ENCODE assay signal across 20 cellular contexts in the genomic region with DNA sequence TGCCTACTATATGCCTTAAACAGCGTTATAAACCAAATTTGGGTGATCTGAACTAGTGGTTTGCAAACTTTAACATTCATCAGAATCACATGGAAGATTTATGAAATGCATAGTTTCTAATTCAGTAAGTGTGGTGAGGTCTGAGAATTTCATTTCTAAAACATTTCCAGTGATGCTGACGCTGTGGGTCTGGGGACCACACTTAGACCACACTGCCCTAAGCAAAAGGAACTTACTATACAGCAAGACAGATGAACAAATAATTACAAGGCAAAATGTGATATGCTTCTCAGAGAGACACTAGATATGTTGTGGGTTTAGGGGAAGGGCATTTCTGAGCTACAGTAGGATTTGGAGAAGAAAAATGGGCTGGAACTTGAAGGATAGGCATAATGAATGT.
DNase-seq lines count a peak whose midpoint lies in the region; ATAC-seq, FAIRE-seq and TF ChIP-seq lines count a peak whose summit lies in the region.
"Had no signal": no experiment of that assay in that cellular context is flagged by ENCODE, and none has a peak within 500 bp of the region (broad histone marks: within the 10 kb centered on the region; RNA-seq: fewer than 3 reads in every experiment).

No MANE protein-coding gene starts in this region.

- H3K27me3 Mint-ChIP-seq in activated CD8-positive, alpha-beta T cell treated with anti-CD3 and anti-CD28 coated beads for 36 hours = no peaks in the 10 kb centered on the region
- H3K27me3 Mint-ChIP-seq in activated CD8-positive, alpha-beta T cell treated with anti-CD3 and anti-CD28 coated beads, Interleukin-2, amount 10 ng/mL, durations not matched to agents 7 days and 5 days (ENCODE audit: low read depth) = no peaks in the 10 kb centered on the region
- no peaks in the 10 kb centered on the region for H3K27me3 Mint-ChIP-seq in activated CD4-positive, alpha-beta memory T cell treated with anti-CD3 and anti-CD28 coated beads, Interleukin-2, amount 10 ng/mL, durations not matched to agents 7 days and 5 days
- H3K27me3 Mint-ChIP-seq: CD4-positive, alpha-beta memory T cell had no signal

- POLR2A ChIA-PET in activated CD8-positive, alpha-beta T cell treated with anti-CD3 and anti-CD28 coated beads for 36 hours (lab: Charles Lee) = no interaction called here
- POLR2A ChIA-PET in activated CD8-positive, alpha-beta T cell treated with anti-CD3 and anti-CD28 coated beads, Interleukin-2, amount 10 ng/mL, durations not matched to agents 7 days and 5 days (lab: Charles Lee) = no interaction called here
- POLR2A ChIA-PET in activated CD4-positive, alpha-beta memory T cell treated with anti-CD3 and anti-CD28 coated beads, Interleukin-2, amount 10 ng/mL, durations not matched to agents 7 days and 5 days (lab: Charles Lee) = no interaction called here
- POLR2A ChIA-PET in GM10248 (lab: Yijun Ruan, JAX) = no interaction called here

- peaks cover 41% of the 10 kb centered on the region for H3K36me3 Mint-ChIP-seq in activated CD8-positive, alpha-beta T cell treated with anti-CD3 and anti-CD28 coated beads for 36 hours (ENCODE audit: low read depth)
- H3K36me3 Mint-ChIP-seq in activated CD8-positive, alpha-beta T cell treated with anti-CD3 and anti-CD28 coated beads, Interleukin-2, amount 10 ng/mL, durations not matched to agents 7 days and 5 days (ENCODE audit: low read depth) = peaks cover 37% of the 10 kb centered on the region
- H3K36me3 Mint-ChIP-seq in activated CD4-positive, alpha-beta memory T cell treated with anti-CD3 and anti-CD28 coated beads, Interleukin-2, amount 10 ng/mL, durations not matched to agents 7 days and 5 days (ENCODE audit: low read depth) = peaks cover 51% of the 10 kb centered on the region
- peaks cover 89% of the 10 kb centered on the region for H3K36me3 Mint-ChIP-seq in stimulated activated effector memory CD8-positive, alpha-beta T cell treated with anti-CD3 and anti-CD28 coated beads, Interleukin-12 subunit alpha, Interleukin-12 subunit beta, amount 100 ng/mL, for 72 hours

- peaks cover 6% of the 10 kb centered on the region for H3K4me1 Mint-ChIP-seq in activated CD8-positive, alpha-beta T cell treated with anti-CD3 and anti-CD28 coated beads for 36 hours (ENCODE audit: low read depth)
- peaks cover 2% of the 10 kb centered on the region for H3K4me1 Mint-ChIP-seq in activated CD8-positive, alpha-beta T cell treated with anti-CD3 and anti-CD28 coated beads, Interleukin-2, amount 10 ng/mL, durations not matched to agents 7 days and 5 days (ENCODE audit: low read depth)
- peaks cover 10% of the 10 kb centered on the region for H3K4me1 Mint-ChIP-seq in activated CD4-positive, alpha-beta memory T cell treated with anti-CD3 and anti-CD28 coated beads, Interleukin-2, amount 10 ng/mL, durations not matched to agents 7 days and 5 days
- peaks cover 15% of the 10 kb centered on the region for H3K4me1 Mint-ChIP-seq in stimulated activated effector memory CD8-positive, alpha-beta T cell treated with anti-CD3 and anti-CD28 coated beads, Interleukin-12 subunit alpha, Interleukin-12 subunit beta, amount 100 ng/mL, for 72 hours

- ATAC-seq in activated CD8-positive, alpha-beta T cell treated with anti-CD3 and anti-CD28 coated beads for 36 hours = peak; percentile 20
- no peak for ATAC-seq in activated CD8-positive, alpha-beta T cell treated with anti-CD3 and anti-CD28 coated beads, Interleukin-2, amount 10 ng/mL, durations not matched to agents 7 days and 5 days
- ATAC-seq in stimulated activated effector memory CD8-positive, alpha-beta T cell treated with anti-CD3 and anti-CD28 coated beads, Interleukin-12 subunit alpha, Interleukin-12 subunit beta, amount 100 ng/mL, for 72 hours = peak; percentile 98
- ATAC-seq: PC-3 had no signal

- H3K9me3 Mint-ChIP-seq in activated CD8-positive, alpha-beta T cell treated with anti-CD3 and anti-CD28 coated beads for 36 hours = no peaks in the 10 kb centered on the region
- H3K9me3 Mint-ChIP-seq in activated CD8-positive, alpha-beta T cell treated with anti-CD3 and anti-CD28 coated beads, Interleukin-2, amount 10 ng/mL, durations not matched to agents 7 days and 5 days (ENCODE audit: insufficient read depth) = no peaks in the 10 kb centered on the region
- H3K9me3 Mint-ChIP-seq in activated CD4-positive, alpha-beta memory T cell treated with anti-CD3 and anti-CD28 coated beads, Interleukin-2, amount 10 ng/mL, durations not matched to agents 7 days and 5 days = no peaks in the 10 kb centered on the region
- no peaks in the 10 kb centered on the region for H3K9me3 Mint-ChIP-seq in stimulated activated effector memory CD8-positive, alpha-beta T cell treated with anti-CD3 and anti-CD28 coated beads, Interleukin-12 subunit alpha, Interleukin-12 subunit beta, amount 100 ng/mL, for 72 hours
- H3K9me3 Mint-ChIP-seq: CD4-positive, alpha-beta memory T cell had no signal

- DNase-seq in activated CD8-positive, alpha-beta T cell treated with anti-CD3 and anti-CD28 coated beads for 36 hours = peak; percentile 26
- DNase-seq in activated CD8-positive, alpha-beta T cell treated with anti-CD3 and anti-CD28 coated beads, Interleukin-2, amount 10 ng/mL, durations not matched to agents 7 days and 5 days = no peak
- DNase-seq in H54 (ENCODE audit: insufficient read length, low spot score) (no peak), NCI-H1930 (lab: John Stamatoyannopoulos, UW) (no peak), GM10248 (ENCODE audit: extremely low spot score) (no peak)
- no peak for DNase-seq in activated CD4-positive, alpha-beta memory T cell treated with anti-CD3 and anti-CD28 coated beads, Interleukin-2, amount 10 ng/mL, durations not matched to agents 7 days and 5 days
- no peak for DNase-seq in stimulated activated effector memory CD8-positive, alpha-beta T cell treated with anti-CD3 and anti-CD28 coated beads, Interleukin-12 subunit alpha, Interleukin-12 subunit beta, amount 100 ng/mL, for 72 hours (ENCODE audit: low spot score in 2 of 2)
- DNase-seq: CD4-positive, alpha-beta memory T cell; DMS153; GDM1; MM.1S; NCI-H1092; NCI-H1436 treated with DMSO at 0.1 percent for 48 hours; NCI-H2029 treated with DMSO at 0.1 percent for 48 hours; NCI-H2171; NCI-H526; PC-3; RPMI8226 had no signal

- FAIRE-seq in H54 (lab: Jason Lieb, UNC) = peak; percentile 38
- FAIRE-seq: A204.1, GM19239 had no signal

- no peak for TF ChIP-seq POLR2A in H54 (IDR thresholded peaks at IDR 0.05; ENCODE audit: low read depth, low read length)

- H3K4me3 Mint-ChIP-seq in activated CD8-positive, alpha-beta T cell treated with anti-CD3 and anti-CD28 coated beads for 36 hours = no peak overlapping the region
- H3K4me3 Mint-ChIP-seq in activated CD8-positive, alpha-beta T cell treated with anti-CD3 and anti-CD28 coated beads, Interleukin-2, amount 10 ng/mL, durations not matched to agents 7 days and 5 days = no peak overlapping the region
- H3K4me3 Mint-ChIP-seq in activated CD4-positive, alpha-beta memory T cell treated with anti-CD3 and anti-CD28 coated beads, Interleukin-2, amount 10 ng/mL, durations not matched to agents 7 days and 5 days = no peak overlapping the region
- peak overlapping the region; percentile 2 for H3K4me3 Mint-ChIP-seq in stimulated activated effector memory CD8-positive, alpha-beta T cell treated with anti-CD3 and anti-CD28 coated beads, Interleukin-12 subunit alpha, Interleukin-12 subunit beta, amount 100 ng/mL, for 72 hours
- H3K4me3 Mint-ChIP-seq: CD4-positive, alpha-beta memory T cell had no signal

- H3K27ac Mint-ChIP-seq in activated CD8-positive, alpha-beta T cell treated with anti-CD3 and anti-CD28 coated beads for 36 hours = peak overlapping the region; percentile 8
- H3K27ac Mint-ChIP-seq in activated CD8-positive, alpha-beta T cell treated with anti-CD3 and anti-CD28 coated beads, Interleukin-2, amount 10 ng/mL, durations not matched to agents 7 days and 5 days = no peak overlapping the region
- peak overlapping the region; percentile 2 for H3K27ac Mint-ChIP-seq in activated CD4-positive, alpha-beta memory T cell treated with anti-CD3 and anti-CD28 coated beads, Interleukin-2, amount 10 ng/mL, durations not matched to agents 7 days and 5 days
- H3K27ac Mint-ChIP-seq in stimulated activated effector memory CD8-positive, alpha-beta T cell treated with anti-CD3 and anti-CD28 coated beads, Interleukin-12 subunit alpha, Interleukin-12 subunit beta, amount 100 ng/mL, for 72 hours = peak overlapping the region; percentile 61
- H3K27ac Mint-ChIP-seq: CD4-positive, alpha-beta memory T cell had no signal

- no peak for TF ChIP-seq CTCF in activated CD8-positive, alpha-beta T cell treated with anti-CD3 and anti-CD28 coated beads for 36 hours (IDR thresholded peaks at IDR 0.05)
- no peak for TF ChIP-seq CTCF in GM10248 (IDR thresholded peaks at IDR 0.05; ENCODE audit: control extremely low read depth, extremely low read depth, low read depth, missing control alignments)

- CTCF ChIA-PET in activated CD8-positive, alpha-beta T cell treated with anti-CD3 and anti-CD28 coated beads for 36 hours (lab: Charles Lee) = no interaction called here
- CTCF ChIA-PET in activated CD8-positive, alpha-beta T cell treated with anti-CD3 and anti-CD28 coated beads, Interleukin-2, amount 10 ng/mL, durations not matched to agents 7 days and 5 days (lab: Charles Lee) = no interaction called here
- CTCF ChIA-PET in activated CD4-positive, alpha-beta memory T cell treated with anti-CD3 and anti-CD28 coated beads, Interleukin-2, amount 10 ng/mL, durations not matched to agents 7 days and 5 days (lab: Charles Lee) = no interaction called here
- CTCF ChIA-PET in GM10248 (lab: Yijun Ruan, JAX) = no interaction called here

- intact Hi-C loops in activated CD8-positive, alpha-beta T cell treated with anti-CD3 and anti-CD28 coated beads for 36 hours (cut with micrococcal nuclease) = no loop called here
